9 cellular contexts compared by ENCODE assay signal in genomic region chr2:234427081-234428058, GRCh38.
A peak's percentile ranks its signal among the peaks of the same experiment; 100 is the strongest.
DNase-seq lines count a peak whose midpoint lies in the region; ATAC-seq, FAIRE-seq and TF ChIP-seq lines count a peak whose summit lies in the region.
"Had no signal": no experiment of that assay in that cellular context is flagged by ENCODE, and none has a peak within 500 bp of the region (broad histone marks: within the 10 kb centered on the region; RNA-seq: fewer than 3 reads in every experiment).

No MANE protein-coding gene starts in this region.

- TF ChIP-seq CTCF in PC-9 (conservative IDR thresholded peaks at IDR 0.05) (no peak), osteocyte (IDR thresholded peaks at IDR 0.05) (no peak), PC-3 (conservative IDR thresholded peaks at IDR 0.05; ENCODE audit: low read depth, low read length) (no peak)

- intact Hi-C loops in PC-9 (cut with micrococcal nuclease; ENCODE audit: unreplicated experiment) (loop anchor here (1.0 to 10.0 kb wide), 7 partner anchors 25 to 733 kb away; partner anchors contain the start of gene UGT1A6), PC-3 (cut with micrococcal nuclease) (no loop called here)

- H3K79me2 ChIP-seq in PC-9 (ENCODE audit: low read depth) (no peaks in the 10 kb centered on the region), PC-3 (ENCODE audit: low read length) (no peaks in the 10 kb centered on the region)

- POLR2A ChIA-PET in PC-9 (lab: Charles Lee; ENCODE audit: unreplicated experiment) (interaction anchor here (0.5 to 1.2 kb wide), 21 partner anchors 20 to 1571 kb away, joined by 3 to 31 read pairs (median 6); partner anchors contain the start of gene ARL4C), PC-3 (lab: Charles Lee; ENCODE audit: unreplicated experiment) (no interaction called here)

- H3K4me1 Mint-ChIP-seq in osteocyte (ENCODE audit: unreplicated experiment), result peaks cover 46% of the 10 kb centered on the region

- no peaks in the 10 kb centered on the region for H4K20me1 ChIP-seq in PC-9 (ENCODE audit: insufficient read depth)
- no peaks in the 10 kb centered on the region for H4K20me1 ChIP-seq in PC-3 (ENCODE audit: low read length)

- H3K27me3 Mint-ChIP-seq in osteocyte (ENCODE audit: unreplicated experiment), result no peaks in the 10 kb centered on the region

- H3K27me3 ChIP-seq in PC-9 (ENCODE audit: insufficient read depth, low read depth), result no peaks in the 10 kb centered on the region
- no peaks in the 10 kb centered on the region for H3K27me3 ChIP-seq in effector memory CD4-positive, alpha-beta T cell (replicated peaks; ENCODE audit: control insufficient read depth, insufficient read depth, low read length, poor library complexity, severe bottlenecking)
- no peaks in the 10 kb centered on the region for H3K27me3 ChIP-seq in PC-3 (ENCODE audit: low read length)

- H3K36me3 ChIP-seq in PC-9 (ENCODE audit: low read depth) (no peaks in the 10 kb centered on the region), PC-3 (ENCODE audit: low read depth, low read length) (no peaks in the 10 kb centered on the region)
- no peaks in the 10 kb centered on the region for H3K36me3 ChIP-seq in effector memory CD4-positive, alpha-beta T cell (ENCODE audit: control insufficient read depth, insufficient read depth, low read length)

- no peak overlapping the region for H3K9ac ChIP-seq in PC-3 (ENCODE audit: low read length)

- peak; percentile 96 for FAIRE-seq in G401.6 (lab: Jason Lieb, UNC)

- BruUV-seq in PC-9 (replicated peaks; lab: Mats Ljungman, UMichigan) (TSS peak; percentile 92), PC-3 (replicated peaks; lab: Mats Ljungman, UMichigan) (no TSS peak)

- H3K4me1 ChIP-seq in PC-9 (replicated peaks; ENCODE audit: insufficient read depth), result peaks cover 58% of the 10 kb centered on the region
- H3K4me1 ChIP-seq in effector memory CD4-positive, alpha-beta T cell (ENCODE audit: control insufficient read depth, insufficient read depth, low read length, poor library complexity, severe bottlenecking), result peaks cover 77% of the 10 kb centered on the region
- H3K4me1 ChIP-seq in PC-3 (ENCODE audit: insufficient read depth, low read length), result peaks cover 29% of the 10 kb centered on the region

- H3K4me3 ChIP-seq in PC-9 (no peak overlapping the region), PC-3 (ENCODE audit: low read length) (no peak overlapping the region)
- peak overlapping the region; percentile 10 for H3K4me3 ChIP-seq in effector memory CD4-positive, alpha-beta T cell (ENCODE audit: insufficient read depth, low read depth, low read length, poor library complexity, severe bottlenecking)

- H3K9me3 ChIP-seq in PC-9 (ENCODE audit: insufficient read depth, low read depth) (no peaks in the 10 kb centered on the region; the same call in 1 of the 2 replicates), PC-3 (ENCODE audit: low read length) (no peaks in the 10 kb centered on the region)
- H3K9me3 ChIP-seq in effector memory CD4-positive, alpha-beta T cell (ENCODE audit: control insufficient read depth, low read length), result no peaks in the 10 kb centered on the region

- H3K36me3 Mint-ChIP-seq in osteocyte (ENCODE audit: unreplicated experiment), result no peaks in the 10 kb centered on the region

- ATAC-seq in PC-3 (no peak), GM18520 (IDR thresholded peaks at IDR 0.05; ENCODE audit: unreplicated experiment) (no peak)

- peak overlapping the region; percentile 65 for H3K27ac ChIP-seq in PC-9
- peak overlapping the region; percentile 91 for H3K27ac ChIP-seq in effector memory CD4-positive, alpha-beta T cell (ENCODE audit: insufficient read depth, low read length, poor library complexity, severe bottlenecking)
- H3K27ac ChIP-seq in PC-3 (ENCODE audit: low read length), result no peak overlapping the region

- peak; percentile 84 to 86 for DNase-seq in PC-9
- DNase-seq in effector memory CD4-positive, alpha-beta T cell, result no peak
- DNase-seq in osteocyte (ENCODE audit: extremely low spot score, unreplicated experiment), result no peak
- no peak for DNase-seq in SKM-1 treated with dmso at 0.1 percent for 144 hours (lab: John Stamatoyannopoulos, UW; ENCODE audit: unreplicated experiment)
- no peak for DNase-seq in NCI-H2171 (lab: John Stamatoyannopoulos, UW)
- DNase-seq in PC-3, result no peak
- DNase-seq: activated CD8-positive, alpha-beta memory T cell treated with anti-CD3 and anti-CD28 coated beads, Interleukin-2, amount 50 U/mL, for 48 hours had no signal

- CTCF ChIA-PET in PC-9 (lab: Charles Lee) (interaction anchor here (0.6 kb wide), 1 partner anchor 122 kb away, joined by 5 read pairs; no protein-coding TSS in a partner anchor), PC-3 (lab: Charles Lee) (no interaction called here)

- peak overlapping the region; percentile 12 for H3K4me3 Mint-ChIP-seq in osteocyte (ENCODE audit: unreplicated experiment)

- H3F3A ChIP-seq in PC-9 (ENCODE audit: insufficient read depth, low read depth) (peaks cover 33% of the 10 kb centered on the region), PC-3 (ENCODE audit: low read length, unreplicated experiment) (peaks cover 4% of the 10 kb centered on the region)

- H3K27ac Mint-ChIP-seq in osteocyte (ENCODE audit: unreplicated experiment), result peak overlapping the region; percentile 77

- no peak overlapping the region for H2AFZ ChIP-seq in PC-9
- H2AFZ ChIP-seq in PC-3 (ENCODE audit: low read length), result no peak overlapping the region

- H3K4me2 ChIP-seq in PC-9, result peak overlapping the region; percentile 45; the same call in 1 of the 2 replicates
- H3K4me2 ChIP-seq in PC-3 (ENCODE audit: low read length), result no peak overlapping the region

- H3K9me3 Mint-ChIP-seq in osteocyte (ENCODE audit: unreplicated experiment), result no peaks in the 10 kb centered on the region

- no peaks in the 10 kb centered on the region for H3K9me2 ChIP-seq in PC-9 (ENCODE audit: insufficient read depth)
- no peaks in the 10 kb centered on the region for H3K9me2 ChIP-seq in PC-3 (replicated peaks; ENCODE audit: low read length)

Comparison
In these comparisons a context has a peak if more than half of its experiments do, and no peak if none do; other contexts are left out.
1. DNase-seq: peak in PC-9 (2 of 2); none in effector memory CD4-positive, alpha-beta T cell (0 of 3), osteocyte (single experiment), SKM-1 treated with dmso at 0.1 percent for 144 hours (single experiment), NCI-H2171 (single experiment) and PC-3 (single experiment).